ENCODE assay signal across 8 cellular contexts in genomic region chr2:230668939-230669303, GRCh38. TPM values are rescaled to one million over a fixed set of nuclear protein-coding genes. Genes with fewer than 3 reads are reported as not detected.
DNase-seq lines count a peak whose midpoint lies in the region; ATAC-seq and TF ChIP-seq lines count a peak whose summit lies in the region.
"Had no signal": no experiment of that assay in that cellular context is flagged by ENCODE, and none has a peak within 500 bp of the region (broad histone marks: within the 10 kb centered on the region; RNA-seq: fewer than 3 reads in every experiment).

No MANE protein-coding gene starts in this region.

- no peaks in the 10 kb centered on the region for H3K27me3 Mint-ChIP-seq in T-helper 2 cell treated with Interferon-gamma antibody and Interleukin-4, amounts not matched to agents 5 μg/mL and 100 μg/mL, for 36 hours (ENCODE audit: low read depth)

- peak; percentile 40 for ATAC-seq in GM19395 (IDR thresholded peaks at IDR 0.05; ENCODE audit: unreplicated experiment)
- ATAC-seq in HG02938 (IDR thresholded peaks at IDR 0.05; ENCODE audit: unreplicated experiment): peak; percentile 23
- peak; percentile 74 to 83 (median 79) for ATAC-seq in psoas muscle

- H3K4me1 Mint-ChIP-seq in T-helper 2 cell treated with Interferon-gamma antibody and Interleukin-4, amounts not matched to agents 5 μg/mL and 100 μg/mL, for 36 hours (ENCODE audit: low read depth): peaks cover 70% of the 10 kb centered on the region

- peak; percentile 13 for DNase-seq in T-helper 2 cell treated with Interferon-gamma antibody and Interleukin-4, amounts not matched to agents 5 μg/mL and 100 μg/mL, for 36 hours (ENCODE audit: low spot score)
- no peak for DNase-seq in psoas muscle
- no peak for DNase-seq in GF-D8 (lab: John Stamatoyannopoulos, UW)
- DNase-seq in ecto neural progenitor cell (ENCODE audit: low spot score): no peak
- no peak for DNase-seq in COR-L47 (lab: John Stamatoyannopoulos, UW)

- H3K36me3 Mint-ChIP-seq in T-helper 2 cell treated with Interferon-gamma antibody and Interleukin-4, amounts not matched to agents 5 μg/mL and 100 μg/mL, for 36 hours (ENCODE audit: low read depth): no peaks in the 10 kb centered on the region

- no peak overlapping the region for H3K4me3 ChIP-seq in psoas muscle

- 15 to 32% (median 24%) methylated on average over 2 of the region's 2 CpGs for WGBS in psoas muscle, 3 donors

- intact Hi-C loops in psoas muscle (cut with DNase I): loop anchor here in 1 of 2 donors (2.0 kb wide), 1 partner anchor 44 kb away; the partner anchor contains the start of gene CAB39

- H3K27me3 ChIP-seq in psoas muscle (ENCODE audit: insufficient read depth in 3 of 3, low read length in 2 of 3): no peaks in the 10 kb centered on the region

- peak overlapping the region; percentile 88 for H3K27ac Mint-ChIP-seq in T-helper 2 cell treated with Interferon-gamma antibody and Interleukin-4, amounts not matched to agents 5 μg/mL and 100 μg/mL, for 36 hours

- no peaks in the 10 kb centered on the region for H3K9me3 ChIP-seq in psoas muscle

- H3K9me3 Mint-ChIP-seq in T-helper 2 cell treated with Interferon-gamma antibody and Interleukin-4, amounts not matched to agents 5 μg/mL and 100 μg/mL, for 36 hours: no peaks in the 10 kb centered on the region

- peak overlapping the region; percentile 66 for H3K4me3 Mint-ChIP-seq in T-helper 2 cell treated with Interferon-gamma antibody and Interleukin-4, amounts not matched to agents 5 μg/mL and 100 μg/mL, for 36 hours

- H3K36me3 ChIP-seq in psoas muscle (ENCODE audit: insufficient read depth in 1 of 2, low read depth in 1 of 2): no peaks in the 10 kb centered on the region

- no peak for TF ChIP-seq CTCF in psoas muscle (IDR thresholded peaks at IDR 0.05)

- H3K4me1 ChIP-seq in psoas muscle: peaks cover 64% of the 10 kb centered on the region

- peak overlapping the region; percentile 85 for H3K27ac ChIP-seq in psoas muscle
- H3K27ac ChIP-seq: VCaP had no signal

RNA-seq across cellular contexts. Expression of gene CAB39, which starts 43.7 kb away (rescaled TPM):
- 100 to 1,000 TPM; 107 to 139 (median 128) TPM for total RNA-seq in psoas muscle
- 100 to 1,000 TPM in 1 of 3 donors, 10 to 100 TPM in 2; 36.0 to 166 (median 55.3) TPM for polyA plus RNA-seq in psoas muscle

Comparison
In these comparisons a context has a peak if more than half of its experiments do, and no peak if none do; other contexts are left out.
1. ATAC-seq: peak in every context shown above with its lines; median percentile 79 in psoas muscle; 40 in GM19395; 23 in HG02938.